In the genomic region with DNA sequence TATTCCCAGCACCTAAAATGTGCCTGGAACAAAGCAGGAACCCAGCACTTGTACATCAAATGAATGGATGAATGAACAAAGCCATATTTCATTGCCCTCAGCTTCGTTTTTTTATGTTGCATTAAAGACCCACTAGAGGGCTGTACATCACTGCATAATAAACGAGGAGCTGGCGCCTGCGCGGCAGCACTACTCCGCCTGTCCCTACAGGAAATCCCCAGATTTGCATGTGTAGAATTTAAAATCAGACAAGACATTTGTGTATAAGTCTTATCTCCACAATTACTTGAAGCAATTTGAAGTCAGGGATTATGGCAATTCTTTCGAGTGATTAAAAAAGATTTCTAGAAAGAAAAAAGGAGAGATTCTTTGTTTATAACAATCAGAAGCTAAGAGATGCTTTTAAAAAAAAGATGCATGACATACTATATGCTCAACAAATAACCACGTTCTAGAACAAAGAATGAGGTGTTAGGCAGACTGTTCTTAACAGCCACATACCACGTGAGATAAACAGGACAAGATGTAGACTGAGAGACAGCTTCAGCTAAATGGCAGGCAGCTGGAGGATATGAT, we compare ENCODE assay signal across 8 cellular contexts.
DNase-seq lines count a peak whose midpoint lies in the region; TF ChIP-seq lines count a peak whose summit lies in the region.

No MANE protein-coding gene starts in this region.

- peak; percentile 54 for TF ChIP-seq CTCF in GM20000 (IDR thresholded peaks at IDR 0.05; ENCODE audit: extremely low read depth, missing control alignments)
- peak; percentile 61 for TF ChIP-seq CTCF in coronary artery (IDR thresholded peaks at IDR 0.05)

- H3K27ac ChIP-seq in coronary artery, result no peak overlapping the region

- DNase-seq in COR-L47 (lab: John Stamatoyannopoulos, UW), result peak; percentile 89
- peak; percentile 73 for DNase-seq in GM20000 (ENCODE audit: low spot score)
- DNase-seq in HK-2 (ENCODE audit: unreplicated experiment), result peak; percentile 73
- peak; percentile 60 for DNase-seq in NCI-H748 treated with DMSO at 0.1 percent for 48 hours (lab: John Stamatoyannopoulos, UW)
- peak; percentile 69 for DNase-seq in activated CD4-positive, alpha-beta T cell treated with anti-CD3 and anti-CD28 coated beads, Interleukin-2, amount 50 U/mL, for 1 hour
- DNase-seq in coronary artery (ENCODE audit: low spot score), result no peak
- peak; percentile 92 for DNase-seq in medulla oblongata (ENCODE audit: extremely low spot score)
- DNase-seq in stimulated activated CD8-positive, alpha-beta memory T cell treated with anti-CD3 and anti-CD28 coated beads, Interleukin-15, amount 100 ng/mL, for 24 hours (ENCODE audit: low read depth), result peak; percentile 26

- H3K4me3 ChIP-seq in coronary artery, result no peak overlapping the region
